In genomic region chr3:50089603-50089945, GRCh38 we compare ENCODE assay signal across 8 cellular contexts. TPM values are rescaled to one million over a fixed set of nuclear protein-coding genes. Genes with fewer than 3 reads are reported as not detected.
A peak's percentile ranks its signal among the peaks of the same experiment; 100 is the strongest.
DNase-seq lines count a peak whose midpoint lies in the region; ATAC-seq and TF ChIP-seq lines count a peak whose summit lies in the region.

No MANE protein-coding gene starts in this region.

- no peaks in the 10 kb centered on the region for H3K27me3 ChIP-seq in GM23338 (ENCODE audit: insufficient read depth)
- no peaks in the 10 kb centered on the region for H3K27me3 ChIP-seq in heart left ventricle

- H2AFZ ChIP-seq in GM23338: peak overlapping the region; percentile 74; the same call in 1 of the 2 replicates

- POLR2A ChIA-PET in activated B cell treated with CpG ODN at 0.5 μM for 24 hours (lab: Charles Lee): interaction anchor here (0.5 to 2.3 kb wide), 8 partner anchors 15 to 286 kb away, joined by 3 to 8 read pairs (median 4); partner anchors contain the start of gene INKA1

- DNase-seq in ACHN (peak; percentile 27), GM23338 (ENCODE audit: low spot score) (peak; percentile 38), activated B cell treated with CpG ODN at 0.5 μM for 24 hours (no peak), heart left ventricle (peak in 1 of 5 donors; percentile 8), renal cortical epithelial cell (ENCODE audit: low read depth) (peak; percentile 9), putamen (ENCODE audit: low spot score) (no peak), cerebellar cortex (ENCODE audit: low spot score) (no peak)

- H3K4me1 ChIP-seq in GM23338 (ENCODE audit: insufficient read depth) (peaks cover 6% of the 10 kb centered on the region), heart left ventricle (peaks cover 2 to 33% (median 21%) of the 10 kb centered on the region in 12 donors)

- TF ChIP-seq CTCF in GM23338 (conservative IDR thresholded peaks at IDR 0.05; ENCODE audit: low read depth in 2 of 2) (no peak), activated B cell treated with CpG ODN at 0.5 μM for 24 hours (IDR thresholded peaks at IDR 0.05) (no peak), heart left ventricle (IDR thresholded peaks at IDR 0.05) (no peak)

- in situ Hi-C loops in ACHN (cut with HindIII; ENCODE audit: low pct_ligation_motif_present, low pct_unique_long_range_greater_than_20kb, low sequenced_read_pairs): no loop called here

- peaks cover 52% of the 10 kb centered on the region for H3K36me3 Mint-ChIP-seq in GM23338 (ENCODE audit: low read depth)
- H3K36me3 Mint-ChIP-seq in activated B cell treated with CpG ODN at 0.5 μM for 24 hours (ENCODE audit: low read depth): peaks cover 51% of the 10 kb centered on the region

- H4K20me1 ChIP-seq in GM23338 (replicated peaks; ENCODE audit: insufficient read depth): peaks cover 8% of the 10 kb centered on the region; the same call in 1 of the 2 replicates

- H3F3A ChIP-seq in GM23338 (replicated peaks; ENCODE audit: low read depth): 0 out of 2 replicates have a peak, but pooled peaks cover 6% of the 10 kb centered on the region

- TF ChIP-seq POLR2A in heart left ventricle (IDR thresholded peaks at IDR 0.05): no peak

- H3K9me3 Mint-ChIP-seq in GM23338 (peaks cover 16% of the 10 kb centered on the region), activated B cell treated with CpG ODN at 0.5 μM for 24 hours (no peaks in the 10 kb centered on the region)

- H3K4me1 Mint-ChIP-seq in GM23338 (peaks cover 10% of the 10 kb centered on the region), activated B cell treated with CpG ODN at 0.5 μM for 24 hours (peaks cover 34% of the 10 kb centered on the region)

- peaks cover 14% of the 10 kb centered on the region for H3K27me3 Mint-ChIP-seq in GM23338 (ENCODE audit: insufficient read depth, low read depth, poor library complexity)
- H3K27me3 Mint-ChIP-seq in activated B cell treated with CpG ODN at 0.5 μM for 24 hours: no peaks in the 10 kb centered on the region

- H3K9me2 ChIP-seq in GM23338 (ENCODE audit: insufficient read depth): no peaks in the 10 kb centered on the region

- peaks cover 43% of the 10 kb centered on the region for H3K79me2 ChIP-seq in GM23338 (replicated peaks; ENCODE audit: insufficient read depth)

- CTCF ChIA-PET in activated B cell treated with CpG ODN at 0.5 μM for 24 hours (lab: Charles Lee): no interaction called here

- H3K4me3 Mint-ChIP-seq in GM23338 (peak overlapping the region; percentile 99), activated B cell treated with CpG ODN at 0.5 μM for 24 hours (peak overlapping the region; percentile 98)

- peak overlapping the region; percentile 81 for H3K27ac Mint-ChIP-seq in GM23338
- peak overlapping the region; percentile 97 for H3K27ac Mint-ChIP-seq in activated B cell treated with CpG ODN at 0.5 μM for 24 hours

- H3K4me3 ChIP-seq in GM23338 (peak overlapping the region; percentile 91), heart left ventricle (peak overlapping the region; percentile 61 to 99 (median 89))

- peak overlapping the region; percentile 96 for H3K4me2 ChIP-seq in GM23338

- intact Hi-C loops in activated B cell treated with CpG ODN at 0.5 μM for 24 hours (cut with micrococcal nuclease): loop anchor here (5.0 kb wide), 1 partner anchor 147 kb away; the partner anchor contains the start of gene RBM6
- intact Hi-C loops in heart left ventricle (cut with DNase I): loop anchor here in 1 of 10 donors (10.0 kb wide), 1 partner anchor 245 kb away; no protein-coding TSS in a partner anchor

- WGBS in heart left ventricle, 4 donors: 0 to 1% (median 0%) methylated on average over 16 of the region's 16 CpGs

- H3K27ac ChIP-seq in GM23338 (ENCODE audit: low read depth) (no peak overlapping the region), heart left ventricle (peak overlapping the region; percentile 91 to 98 (median 96))

- no peaks in the 10 kb centered on the region for H3K9me3 ChIP-seq in heart left ventricle

- H3K36me3 ChIP-seq in GM23338 (ENCODE audit: insufficient read depth) (peaks cover 42% of the 10 kb centered on the region), heart left ventricle (peaks cover 2 to 46% (median 43%) of the 10 kb centered on the region in 9 donors)

- ATAC-seq in GM23338 (peak; percentile 30), activated B cell treated with CpG ODN at 0.5 μM for 24 hours (ENCODE audit: low read depth) (no peak), heart left ventricle (peak in 3 of 4 donors; percentile 14 to 32 (median 16)), HG02571 (IDR thresholded peaks at IDR 0.05; ENCODE audit: unreplicated experiment) (no peak)

TF ChIP-seq in GM23338, 12 proteins besides CTCF, POLR2A, EP300 and RAD21 (continues in another document):
- TF ChIP-seq CREB1 (CRISPR knock-in tag; IDR thresholded peaks at IDR 0.05; ENCODE audit: low read depth) (no peak), NANOG (IDR thresholded peaks at IDR 0.05; ENCODE audit: borderline replicate concordance) (no peak), POLR2AphosphoS5 (IDR thresholded peaks at IDR 0.05; ENCODE audit: low read depth) (no peak), EZH2phosphoT487 (IDR thresholded peaks at IDR 0.05; ENCODE audit: unreplicated experiment) (no peak), ZNF114 (CRISPR knock-in tag; IDR thresholded peaks at IDR 0.05) (no peak)
- TF ChIP-seq, protein P1, sequence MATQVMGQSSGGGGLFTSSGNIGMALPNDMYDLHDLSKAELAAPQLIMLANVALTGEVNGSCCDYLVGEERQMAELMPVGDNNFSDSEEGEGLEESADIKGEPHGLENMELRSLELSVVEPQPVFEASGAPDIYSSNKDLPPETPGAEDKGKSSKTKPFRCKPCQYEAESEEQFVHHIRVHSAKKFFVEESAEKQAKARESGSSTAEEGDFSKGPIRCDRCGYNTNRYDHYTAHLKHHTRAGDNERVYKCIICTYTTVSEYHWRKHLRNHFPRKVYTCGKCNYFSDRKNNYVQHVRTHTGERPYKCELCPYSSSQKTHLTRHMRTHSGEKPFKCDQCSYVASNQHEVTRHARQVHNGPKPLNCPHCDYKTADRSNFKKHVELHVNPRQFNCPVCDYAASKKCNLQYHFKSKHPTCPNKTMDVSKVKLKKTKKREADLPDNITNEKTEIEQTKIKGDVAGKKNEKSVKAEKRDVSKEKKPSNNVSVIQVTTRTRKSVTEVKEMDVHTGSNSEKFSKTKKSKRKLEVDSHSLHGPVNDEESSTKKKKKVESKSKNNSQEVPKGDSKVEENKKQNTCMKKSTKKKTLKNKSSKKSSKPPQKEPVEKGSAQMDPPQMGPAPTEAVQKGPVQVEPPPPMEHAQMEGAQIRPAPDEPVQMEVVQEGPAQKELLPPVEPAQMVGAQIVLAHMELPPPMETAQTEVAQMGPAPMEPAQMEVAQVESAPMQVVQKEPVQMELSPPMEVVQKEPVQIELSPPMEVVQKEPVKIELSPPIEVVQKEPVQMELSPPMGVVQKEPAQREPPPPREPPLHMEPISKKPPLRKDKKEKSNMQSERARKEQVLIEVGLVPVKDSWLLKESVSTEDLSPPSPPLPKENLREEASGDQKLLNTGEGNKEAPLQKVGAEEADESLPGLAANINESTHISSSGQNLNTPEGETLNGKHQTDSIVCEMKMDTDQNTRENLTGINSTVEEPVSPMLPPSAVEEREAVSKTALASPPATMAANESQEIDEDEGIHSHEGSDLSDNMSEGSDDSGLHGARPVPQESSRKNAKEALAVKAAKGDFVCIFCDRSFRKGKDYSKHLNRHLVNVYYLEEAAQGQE (IDR thresholded peaks at IDR 0.05; ENCODE audit: unreplicated experiment): no peak
- TF ChIP-seq, protein P2, sequence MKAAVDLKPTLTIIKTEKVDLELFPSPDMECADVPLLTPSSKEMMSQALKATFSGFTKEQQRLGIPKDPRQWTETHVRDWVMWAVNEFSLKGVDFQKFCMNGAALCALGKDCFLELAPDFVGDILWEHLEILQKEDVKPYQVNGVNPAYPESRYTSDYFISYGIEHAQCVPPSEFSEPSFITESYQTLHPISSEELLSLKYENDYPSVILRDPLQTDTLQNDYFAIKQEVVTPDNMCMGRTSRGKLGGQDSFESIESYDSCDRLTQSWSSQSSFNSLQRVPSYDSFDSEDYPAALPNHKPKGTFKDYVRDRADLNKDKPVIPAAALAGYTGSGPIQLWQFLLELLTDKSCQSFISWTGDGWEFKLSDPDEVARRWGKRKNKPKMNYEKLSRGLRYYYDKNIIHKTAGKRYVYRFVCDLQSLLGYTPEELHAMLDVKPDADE (IDR thresholded peaks at IDR 0.05): no peak

RNA-seq across cellular contexts. Expression of gene RBM5, which starts 0.9 kb away (rescaled TPM):
- 111 and 130 TPM in 2 replicates for total RNA-seq in GM23338 (2014; rRNA removed; shearing (Covaris generic))
- 31.8 and 44.9 TPM in 2 replicates for polyA plus RNA-seq in GM23338 (2016; fragmentation: Nextera tagmentation; extraction: Ambion mirVana)
- total RNA-seq in activated B cell treated with CpG ODN at 0.5 μM for 24 hours: 261 and 316 TPM in 2 replicates
- 10 to 100 TPM; 37.4 to 77.3 (median 55.8) TPM for total RNA-seq in heart left ventricle
- polyA plus RNA-seq in heart left ventricle: 10 to 100 TPM; 32.5 to 50.2 TPM
- total RNA-seq in renal cortical epithelial cell: 74.7 and 216 TPM in 2 replicates

Comparison
In these comparisons a context has a peak if more than half of its experiments do, and no peak if none do; other contexts are left out.
1. DNase-seq: peak in ACHN (single experiment), GM23338 (single experiment) and renal cortical epithelial cell (single experiment); none in activated B cell treated with CpG ODN at 0.5 μM for 24 hours (single experiment), putamen (single experiment) and cerebellar cortex (single experiment).
2. ATAC-seq: peak in GM23338 (single experiment) and heart left ventricle (3 of 4); none in activated B cell treated with CpG ODN at 0.5 μM for 24 hours (single experiment) and HG02571 (single experiment).